ENCODE assay signal across 1 cellular context in genomic region chr12:49088190-49088931, GRCh38.
TF ChIP-seq lines count a peak whose summit lies in the region.

No MANE protein-coding gene starts in this region.

TF ChIP-seq in endothelial cell of umbilical vein, 7 proteins besides CTCF, POLR2A, EP300 and RAD21:
- TF ChIP-seq MYC (IDR thresholded peaks at IDR 0.05; ENCODE audit: low read depth, low read length), result no peak
- TF ChIP-seq POLR2AphosphoS5 (IDR thresholded peaks at IDR 0.05; ENCODE audit: insufficient read depth, low read depth, low read length), result peak; percentile 38
- TF ChIP-seq, protein P1, sequence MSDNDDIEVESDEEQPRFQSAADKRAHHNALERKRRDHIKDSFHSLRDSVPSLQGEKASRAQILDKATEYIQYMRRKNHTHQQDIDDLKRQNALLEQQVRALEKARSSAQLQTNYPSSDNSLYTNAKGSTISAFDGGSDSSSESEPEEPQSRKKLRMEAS (IDR thresholded peaks at IDR 0.05; ENCODE audit: insufficient read depth, insufficient read length), result no peak
- peak; percentile 31 for TF ChIP-seq FOS (IDR thresholded peaks at IDR 0.05; ENCODE audit: borderline replicate concordance, insufficient read depth, low read length)
